In genomic region chr3:150733373-150733935, GRCh38 we compare ENCODE assay signal across 17 cellular contexts. TPM values are rescaled to one million over a fixed set of nuclear protein-coding genes. Genes with fewer than 3 reads are reported as not detected.
DNase-seq lines count a peak whose midpoint lies in the region; ATAC-seq, FAIRE-seq and TF ChIP-seq lines count a peak whose summit lies in the region.
"Had no signal": no experiment of that assay in that cellular context is flagged by ENCODE, and none has a peak within 500 bp of the region (broad histone marks: within the 10 kb centered on the region; RNA-seq: fewer than 3 reads in every experiment).

No MANE protein-coding gene starts in this region.

- H4K20me1 ChIP-seq in astrocyte (ENCODE audit: insufficient read depth, low read length): no peaks in the 10 kb centered on the region
- no peaks in the 10 kb centered on the region for H4K20me1 ChIP-seq in keratinocyte (ENCODE audit: control insufficient read depth, extremely low read depth, insufficient read depth, low read length)

- dilution Hi-C loops in keratinocyte (cut with MboI; ENCODE audit: extremely low pct_ligation_motif_present, low sequenced_read_pairs): no loop called here

- WGBS in prostate gland: 54% methylated on average over 8 of the region's 8 CpGs

- no peak for FAIRE-seq in astrocyte (lab: Jason Lieb, UNC)
- no peak for FAIRE-seq in keratinocyte (lab: Jason Lieb, UNC)
- FAIRE-seq: G401.6, small intestine had no signal

- H3K9me1 ChIP-seq in keratinocyte (ENCODE audit: control insufficient read depth, extremely low read depth, insufficient read depth, low read length): no peaks in the 10 kb centered on the region

- H3K36me3 Mint-ChIP-seq in astrocyte (ENCODE audit: low read depth, unreplicated experiment): peaks cover 17% of the 10 kb centered on the region
- peaks cover 3% of the 10 kb centered on the region for H3K36me3 Mint-ChIP-seq in activated CD8-positive, alpha-beta memory T cell treated with anti-CD3 and anti-CD28 coated beads, Interleukin-2, amount 10 ng/mL, durations not matched to agents 7 days and 5 days

- no peak for ATAC-seq in HG03159 (IDR thresholded peaks at IDR 0.05; ENCODE audit: unreplicated experiment)
- ATAC-seq in activated CD8-positive, alpha-beta memory T cell treated with anti-CD3 and anti-CD28 coated beads, Interleukin-2, amount 10 ng/mL, durations not matched to agents 7 days and 5 days: no peak
- ATAC-seq: SK-N-SH treated with all-trans-retinoic acid at 6 μM for 48 hours had no signal

- peaks cover 42% of the 10 kb centered on the region for H3K4me1 Mint-ChIP-seq in astrocyte (ENCODE audit: low read depth, unreplicated experiment)
- peaks cover 18% of the 10 kb centered on the region for H3K4me1 Mint-ChIP-seq in activated CD8-positive, alpha-beta memory T cell treated with anti-CD3 and anti-CD28 coated beads, Interleukin-2, amount 10 ng/mL, durations not matched to agents 7 days and 5 days

- intact Hi-C loops in prostate gland (cut with DNase I): no loop called here

- H2AFZ ChIP-seq in astrocyte (ENCODE audit: low read depth, low read length): no peak overlapping the region
- H2AFZ ChIP-seq in keratinocyte (ENCODE audit: control insufficient read depth, low read length): peak overlapping the region; percentile 39

- peak; percentile 72 for DNase-seq in CMK (ENCODE audit: low read depth)
- peak; percentile 91 for DNase-seq in OCI-M1 (lab: John Stamatoyannopoulos, UW)
- DNase-seq in astrocyte (ENCODE audit: low read depth): peak; percentile 45
- no peak for DNase-seq in keratinocyte (ENCODE audit: low read depth, low spot score)
- no peak for DNase-seq in prostate gland (ENCODE audit: low spot score)
- no peak for DNase-seq in activated naive CD4-positive, alpha-beta T cell treated with anti-CD3 and anti-CD28 coated beads, Interleukin-2, amount 50 U/mL, for 16 hours
- no peak for DNase-seq in activated CD8-positive, alpha-beta memory T cell treated with anti-CD3 and anti-CD28 coated beads, Interleukin-2, amount 10 ng/mL, durations not matched to agents 7 days and 5 days
- DNase-seq: activated CD4-positive, alpha-beta T cell treated with anti-CD3 and anti-CD28 coated beads for 1 hour; head of caudate nucleus; NCI-H1417; NCI-H774; small intestine had no signal

- H3K4me1 ChIP-seq in astrocyte (ENCODE audit: insufficient read depth, low read length): peaks cover 1% of the 10 kb centered on the region
- H3K4me1 ChIP-seq in keratinocyte (ENCODE audit: control insufficient read depth, extremely low read depth, insufficient read depth, low read length): peaks cover 45% of the 10 kb centered on the region
- no peaks in the 10 kb centered on the region for H3K4me1 ChIP-seq in prostate gland (replicated peaks)

- H3K36me3 ChIP-seq in astrocyte (ENCODE audit: insufficient read depth, low read length): no peaks in the 10 kb centered on the region
- H3K36me3 ChIP-seq in keratinocyte (ENCODE audit: control insufficient read depth in 2 of 2, extremely low read depth in 1 of 2, insufficient read depth in 2 of 2, low read length in 2 of 2): peaks cover 0 to 3% of the 10 kb centered on the region in 2 experiments
- no peaks in the 10 kb centered on the region for H3K36me3 ChIP-seq in prostate gland

- TF ChIP-seq POLR2A in prostate gland (IDR thresholded peaks at IDR 0.05): no peak

- H3K9ac ChIP-seq in astrocyte (ENCODE audit: low read length): no peak overlapping the region
- no peak overlapping the region for H3K9ac ChIP-seq in keratinocyte (ENCODE audit: control insufficient read depth, extremely low read depth, insufficient read depth, low read length)

- no peaks in the 10 kb centered on the region for H3K27me3 Mint-ChIP-seq in astrocyte (ENCODE audit: low read depth, unreplicated experiment)
- no peaks in the 10 kb centered on the region for H3K27me3 Mint-ChIP-seq in activated CD8-positive, alpha-beta memory T cell treated with anti-CD3 and anti-CD28 coated beads, Interleukin-2, amount 10 ng/mL, durations not matched to agents 7 days and 5 days

- H3K79me2 ChIP-seq in astrocyte (ENCODE audit: insufficient read depth, low read length): no peaks in the 10 kb centered on the region
- H3K79me2 ChIP-seq in keratinocyte (ENCODE audit: control insufficient read depth, insufficient read depth, low read length): no peaks in the 10 kb centered on the region

- no peak overlapping the region for H3K4me3 Mint-ChIP-seq in astrocyte (ENCODE audit: unreplicated experiment)
- no peak overlapping the region for H3K4me3 Mint-ChIP-seq in activated CD8-positive, alpha-beta memory T cell treated with anti-CD3 and anti-CD28 coated beads, Interleukin-2, amount 10 ng/mL, durations not matched to agents 7 days and 5 days

- H3K27me3 ChIP-seq in astrocyte (ENCODE audit: insufficient read depth, low read length) (no peaks in the 10 kb centered on the region), keratinocyte (ENCODE audit: control insufficient read depth, extremely low read depth, insufficient read depth, low read length) (no peaks in the 10 kb centered on the region), prostate gland (replicated peaks; ENCODE audit: insufficient read depth) (no peaks in the 10 kb centered on the region)

- TF ChIP-seq CTCF in astrocyte (IDR thresholded peaks at IDR 0.05; ENCODE audit: insufficient read depth, low read depth, low read length): no peak
- no peak for TF ChIP-seq CTCF in keratinocyte (optimal IDR thresholded peaks at IDR 0.05 in 1 of 3, IDR thresholded peaks at IDR 0.05 in 1 of 3, conservative IDR thresholded peaks at IDR 0.05 in 1 of 3; ENCODE audit: extremely low read depth in 1 of 3, insufficient read depth in 2 of 3, low read length in 3 of 3)
- TF ChIP-seq CTCF in prostate gland (IDR thresholded peaks at IDR 0.05): no peak

- no peaks in the 10 kb centered on the region for H3K9me3 ChIP-seq in astrocyte (ENCODE audit: insufficient read depth, low read depth, low read length)
- no peaks in the 10 kb centered on the region for H3K9me3 ChIP-seq in keratinocyte (ENCODE audit: control insufficient read depth, low read depth, low read length)
- H3K9me3 ChIP-seq in prostate gland: no peaks in the 10 kb centered on the region

- H3K27ac Mint-ChIP-seq in astrocyte (ENCODE audit: unreplicated experiment): peak overlapping the region; percentile 75
- H3K27ac Mint-ChIP-seq in activated CD8-positive, alpha-beta memory T cell treated with anti-CD3 and anti-CD28 coated beads, Interleukin-2, amount 10 ng/mL, durations not matched to agents 7 days and 5 days: no peak overlapping the region

- CTCF ChIA-PET in activated CD8-positive, alpha-beta memory T cell treated with anti-CD3 and anti-CD28 coated beads, Interleukin-2, amount 10 ng/mL, durations not matched to agents 7 days and 5 days (lab: Charles Lee): no interaction called here

- H3K4me2 ChIP-seq in astrocyte (ENCODE audit: low read length) (no peak overlapping the region), keratinocyte (ENCODE audit: control insufficient read depth, extremely low read depth, insufficient read depth, low read depth, low read length) (peak overlapping the region; percentile 52)

- H3K9me3 Mint-ChIP-seq in astrocyte (ENCODE audit: unreplicated experiment): peaks cover 5% of the 10 kb centered on the region
- no peaks in the 10 kb centered on the region for H3K9me3 Mint-ChIP-seq in activated CD8-positive, alpha-beta memory T cell treated with anti-CD3 and anti-CD28 coated beads, Interleukin-2, amount 10 ng/mL, durations not matched to agents 7 days and 5 days (ENCODE audit: low read depth)

- no peak overlapping the region for H3K27ac ChIP-seq in astrocyte (ENCODE audit: low read depth, low read length)
- H3K27ac ChIP-seq in keratinocyte (ENCODE audit: control insufficient read depth, insufficient read depth, low read length): peak overlapping the region; percentile 61
- no peak overlapping the region for H3K27ac ChIP-seq in prostate gland
- H3K27ac ChIP-seq: C4-2B had no signal

- H3K4me3 ChIP-seq in astrocyte (ENCODE audit: insufficient read depth, low read depth, low read length) (no peak overlapping the region), keratinocyte (ENCODE audit: control insufficient read depth in 2 of 3, extremely low read depth in 1 of 3, insufficient read depth in 2 of 3, low read depth in 1 of 3, low read length in 3 of 3) (no peak overlapping the region), prostate gland (no peak overlapping the region)

RNA-seq across cellular contexts. Expression of gene SIAH2, which starts 29.5 kb away (rescaled TPM):
- 39.3 and 46.2 TPM in 2 replicates for total RNA-seq in astrocyte
- 32.5 to 65.7 TPM (median 44.8 TPM) in 3 replicates for polyA plus RNA-seq in keratinocyte
- 12.0 TPM for polyA plus RNA-seq in keratinocyte (2011; ENCODE audit: low read depth)
- 51.5 and 97.0 TPM in 2 replicates for polyA plus RNA-seq in keratinocyte (2011; cell fraction: cytosol; rRNA removed)
- polyA plus RNA-seq in keratinocyte (2011; cell fraction: nucleus; rRNA removed): 42.4 and 77.3 TPM in 2 replicates
- polyA plus RNA-seq in keratinocyte (2012; ENCODE audit: low replicate concordance): 24.0 and 37.9 TPM in 2 replicates
- polyA minus RNA-seq in keratinocyte: 80.2 to 214 TPM (median 148 TPM) in 3 replicates
- 47.4 TPM for polyA minus RNA-seq in keratinocyte (2011; cell fraction: cytosol; rRNA and poly(A)+ RNA removed)
- 24.1 and 25.4 TPM in 2 replicates for polyA minus RNA-seq in keratinocyte (2011; cell fraction: nucleus; rRNA and poly(A)+ RNA removed)
- total RNA-seq in prostate gland: 10 to 100 TPM; 47.4 to 48.9 TPM
- 10 to 100 TPM; 34.7 to 54.2 TPM for total RNA-seq in activated CD8-positive, alpha-beta memory T cell treated with anti-CD3 and anti-CD28 coated beads, Interleukin-2, amount 10 ng/mL, durations not matched to agents 7 days and 5 days

RNA-seq across cellular contexts. Expression of gene ERICH6, which starts 29.7 kb away (rescaled TPM):
- total RNA-seq in astrocyte: 0.09 TPM in 1 of 2 replicates, not detected in the other
- polyA plus RNA-seq in keratinocyte: 0.03 TPM in 2 of 3 replicates, not detected in the other
- polyA plus RNA-seq in keratinocyte (2011; ENCODE audit: low read depth): not detected
- polyA plus RNA-seq in keratinocyte (2011; cell fraction: cytosol; rRNA removed): not detected in 2 replicates
- 0.06 TPM in 1 of 2 replicates, not detected in the other for polyA plus RNA-seq in keratinocyte (2011; cell fraction: nucleus; rRNA removed)
- polyA plus RNA-seq in keratinocyte (2012; ENCODE audit: low replicate concordance): not detected in 2 replicates
- not detected in 3 replicates for polyA minus RNA-seq in keratinocyte
- polyA minus RNA-seq in keratinocyte (2011; cell fraction: cytosol; rRNA and poly(A)+ RNA removed): not detected
- polyA minus RNA-seq in keratinocyte (2011; cell fraction: nucleus; rRNA and poly(A)+ RNA removed): not detected in 2 replicates
- under 1 TPM; 0.09 to 0.57 TPM for total RNA-seq in prostate gland
- not detected for total RNA-seq in activated CD8-positive, alpha-beta memory T cell treated with anti-CD3 and anti-CD28 coated beads, Interleukin-2, amount 10 ng/mL, durations not matched to agents 7 days and 5 days
- total RNA-seq: lower leg skin had no signal
- polyA plus RNA-seq: small intestine had no signal

Comparison
In these comparisons a context has a peak if more than half of its experiments do, and no peak if none do; other contexts are left out.
1. DNase-seq: peak in CMK (single experiment), OCI-M1 (single experiment) and astrocyte (single experiment); none in keratinocyte (single experiment), prostate gland (single experiment), activated naive CD4-positive, alpha-beta T cell treated with anti-CD3 and anti-CD28 coated beads, Interleukin-2, amount 50 U/mL, for 16 hours (single experiment) and activated CD8-positive, alpha-beta memory T cell treated with anti-CD3 and anti-CD28 coated beads, Interleukin-2, amount 10 ng/mL, durations not matched to agents 7 days and 5 days (single experiment).